27 cellular contexts compared by ENCODE assay signal in the genomic region with DNA sequence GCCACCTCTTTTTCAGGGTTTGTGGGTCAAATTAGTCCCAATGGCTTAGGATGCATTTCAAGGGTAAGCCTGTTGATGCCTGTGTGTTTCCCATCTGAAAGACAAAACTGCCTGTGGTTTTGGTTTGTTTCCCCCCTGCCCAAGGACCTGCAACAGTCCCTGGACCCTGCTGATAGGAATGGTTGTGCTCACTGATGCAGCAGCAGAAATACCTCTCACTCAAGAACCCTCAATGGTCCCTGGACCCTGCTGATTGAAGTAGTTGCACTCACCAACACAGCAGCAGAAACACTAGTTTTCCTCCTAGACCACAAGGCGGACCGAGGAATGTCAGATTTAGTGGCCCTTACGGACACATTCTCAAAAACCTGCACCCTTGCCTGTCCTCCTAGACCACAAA.
"Had no signal": no experiment of that assay in that cellular context is flagged by ENCODE, and none has a peak within 500 bp of the region (broad histone marks: within the 10 kb centered on the region; RNA-seq: fewer than 3 reads in every experiment).

No MANE protein-coding gene starts in this region.

- H3K4me1 ChIP-seq: neural progenitor cell, parathyroid adenoma, psoas muscle, right lobe of liver, sigmoid colon, suprapubic skin, testis, tibial artery, upper lobe of right lung, uterus had no signal

- H3K9me3 ChIP-seq: ovary, right lobe of liver, suprapubic skin, testis, upper lobe of right lung, uterus had no signal

- ATAC-seq: natural killer cell; psoas muscle; right cardiac atrium; right lobe of liver; stimulated activated memory B cell treated with anti-CD40 and anti-IgM and Interleukin-4, amounts not matched to agents 10 μg/mL and 1 μg/mL and 100 μg/mL, for 72 hours; stimulated activated naive CD8-positive, alpha-beta T cell treated with anti-CD3 and anti-CD28 coated beads, Interleukin-15, amount 100 ng/mL, for 72 hours; stimulated activated naive CD8-positive, alpha-beta T cell treated with anti-CD3 and anti-CD28 coated beads, Interleukin-15, Interleukin-2, amounts not matched to agents 100 U/mL and 50 U/mL, for 24 hours; upper lobe of right lung had no signal

- H3K27ac ChIP-seq: neural progenitor cell, ovary, parathyroid adenoma, psoas muscle, right lobe of liver, sigmoid colon, suprapubic skin, testis, tibial artery, transverse colon, upper lobe of right lung, uterus had no signal

- DNase-seq: natural killer cell; occipital lobe; ovary; posterior cingulate gyrus; psoas muscle; right cardiac atrium; right lobe of liver; sigmoid colon; small intestine; stimulated activated CD4-positive, alpha-beta T cell treated with anti-CD3 and anti-CD28 coated beads, Interleukin-15, amount 100 ng/mL, for 24 hours; stimulated activated CD4-positive, alpha-beta T cell treated with anti-CD3 and anti-CD28 coated beads, Interleukin-2, amount 100 ng/mL, for 24 hours; stimulated activated CD4-positive, alpha-beta T cell treated with anti-CD3 and anti-CD28 coated beads, Interleukin-2, amount 100 ng/mL, for 48 hours; stimulated activated CD4-positive, alpha-beta T cell treated with anti-CD3 and anti-CD28 coated beads, Interleukin-4, amount 100 ng/mL, for 24 hours; stimulated activated CD8-positive, alpha-beta memory T cell treated with anti-CD3 and anti-CD28 coated beads, Interleukin-4, amount 100 ng/mL, for 48 hours; stimulated activated naive CD4-positive, alpha-beta T cell; stimulated activated naive CD8-positive, alpha-beta T cell treated with anti-CD3 and anti-CD28 coated beads, Interleukin-15, amount 100 ng/mL, for 72 hours; stimulated activated naive CD8-positive, alpha-beta T cell treated with anti-CD3 and anti-CD28 coated beads, Interleukin-15, Interleukin-2, amounts not matched to agents 100 U/mL and 50 U/mL, for 24 hours; substantia nigra; testis; tibial artery; transverse colon; upper lobe of right lung; uterus had no signal

- H3K36me3 ChIP-seq: neural progenitor cell, ovary, right lobe of liver, sigmoid colon, suprapubic skin, tibial artery, transverse colon, upper lobe of right lung, uterus had no signal

- H3K9ac ChIP-seq: neural progenitor cell, parathyroid adenoma had no signal

- H3K4me3 ChIP-seq: neural progenitor cell, ovary, psoas muscle, right lobe of liver, sigmoid colon, suprapubic skin, testis, tibial artery, transverse colon, upper lobe of right lung, uterus had no signal

- H3K27me3 ChIP-seq: neural progenitor cell, ovary, right lobe of liver, sigmoid colon, suprapubic skin, testis, tibial artery, transverse colon, upper lobe of right lung, uterus had no signal
